In the genomic region with DNA sequence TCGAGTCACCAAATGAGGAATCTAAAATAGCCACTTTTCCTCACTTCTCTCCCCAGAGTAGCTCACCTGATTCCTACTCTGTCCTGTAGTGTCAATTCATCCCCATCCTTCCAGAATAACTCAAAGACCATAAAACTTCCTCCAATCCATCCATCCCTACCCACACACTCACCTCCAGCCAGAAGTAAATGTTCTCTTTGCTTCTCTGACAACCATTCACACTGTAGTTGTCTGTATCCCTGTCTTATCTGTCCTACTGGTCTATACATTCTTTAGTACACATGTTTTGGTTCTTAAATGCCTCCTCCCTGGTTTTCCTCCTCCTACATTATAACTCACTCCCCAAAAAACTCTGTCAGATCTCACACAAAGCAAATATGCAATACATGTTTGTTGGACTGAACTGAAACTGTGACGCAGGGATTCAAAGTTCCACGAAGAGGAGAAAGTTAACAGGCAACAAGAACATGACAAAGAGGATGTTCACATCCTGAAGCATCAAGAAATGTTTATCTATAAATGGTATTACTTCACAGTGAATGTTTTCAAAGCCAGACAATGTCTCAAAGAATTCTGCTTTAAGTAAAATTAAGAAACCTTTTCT, we compare ENCODE assay signal across 8 cellular contexts. TPM values are rescaled to one million over a fixed set of nuclear protein-coding genes. Genes with fewer than 3 reads are reported as not detected.
A peak's percentile ranks its signal among the peaks of the same experiment; 100 is the strongest.
DNase-seq lines count a peak whose midpoint lies in the region; ATAC-seq, FAIRE-seq and TF ChIP-seq lines count a peak whose summit lies in the region.

No MANE protein-coding gene starts in this region.

- no peak for ATAC-seq in Right ventricle myocardium superior (ENCODE audit: poor library complexity)
- ATAC-seq in GM12878: no peak

- no peak overlapping the region for H3K4me2 ChIP-seq in GM12878 (ENCODE audit: control insufficient read depth, insufficient read depth)

- H3K36me3 ChIP-seq in left ventricle myocardium inferior (no peaks in the 10 kb centered on the region), GM12878 (ENCODE audit: control insufficient read depth in 2 of 2, insufficient read depth in 2 of 2, low read length in 1 of 2) (no peaks in the 10 kb centered on the region), liver (ENCODE audit: control insufficient read depth in 4 of 4, insufficient read depth in 3 of 4, low read depth in 1 of 4, low read length in 3 of 4) (no peaks in the 10 kb centered on the region), urinary bladder (ENCODE audit: insufficient read depth) (no peaks in the 10 kb centered on the region)

- no peak for TF ChIP-seq POLR2A in GM12878 (IDR thresholded peaks at IDR 0.05; ENCODE audit: low read depth, low read length)

- H2AFZ ChIP-seq in GM12878 (ENCODE audit: control insufficient read depth, low read depth, low read length): no peak overlapping the region

- no peak overlapping the region for H3K9ac ChIP-seq in GM12878 (ENCODE audit: control insufficient read depth, insufficient read depth, low read length)
- H3K9ac ChIP-seq in liver (ENCODE audit: low read depth in 1 of 2, low read length in 2 of 2): peak overlapping the region in 1 of 2 donors; percentile 57

- H4K20me1 ChIP-seq in GM12878 (ENCODE audit: control insufficient read depth, insufficient read depth): peaks cover 2% of the 10 kb centered on the region; the same call in 1 of the 2 replicates

- H3K27ac ChIP-seq in left ventricle myocardium inferior (replicated peaks) (peak overlapping the region; percentile 12), GM12878 (ENCODE audit: control insufficient read depth, insufficient read depth) (no peak overlapping the region), liver (ENCODE audit: low read depth in 1 of 2, low read length in 2 of 2) (peak overlapping the region; percentile 78 to 85), urinary bladder (ENCODE audit: low read depth) (peak overlapping the region; percentile 10)

- TF ChIP-seq CTCF in left ventricle myocardium inferior (IDR thresholded peaks at IDR 0.05; ENCODE audit: borderline replicate concordance): no peak
- TF ChIP-seq CTCF in GM12878 (IDR thresholded peaks at IDR 0.05 in 2 of 3, conservative IDR thresholded peaks at IDR 0.05 in 1 of 3; ENCODE audit: control insufficient read depth in 2 of 3, extremely low read depth in 1 of 3, insufficient read depth in 1 of 3, low read depth in 3 of 3, low read length in 3 of 3): no peak
- TF ChIP-seq CTCF in liver (IDR thresholded peaks at IDR 0.05; ENCODE audit: low read depth, low read length, missing input control): no peak

- TF ChIP-seq EP300 in GM12878 (IDR thresholded peaks at IDR 0.05; ENCODE audit: borderline replicate concordance in 1 of 2, control insufficient read depth in 1 of 2, low read depth in 2 of 2, low read length in 2 of 2): no peak

- no peaks in the 10 kb centered on the region for H3K79me2 ChIP-seq in GM12878 (ENCODE audit: control insufficient read depth, insufficient read depth, low read length)

- CTCF ChIA-PET in GM12878 (lab: Yijun Ruan, JAX): no interaction called here

- TF ChIP-seq RAD21 in GM12878 (IDR thresholded peaks at IDR 0.05; ENCODE audit: insufficient read depth, low read depth, low read length) (no peak), liver (IDR thresholded peaks at IDR 0.05) (peak in 1 of 2 donors; percentile 18)

- no TSS peak for BruUV-seq in GM12878 (replicated peaks; lab: Mats Ljungman, UMichigan)

- intact Hi-C loops in left ventricle myocardium inferior (cut with micrococcal nuclease) (no loop called here), Right ventricle myocardium superior (cut with DNase I) (no loop called here), GM12878 (cut with micrococcal nuclease; ENCODE audit: unreplicated experiment) (no loop called here)

- in situ Hi-C loops in GM12878 (cut with MboI): no loop called here

- 2% methylated on average over 3 of the region's 3 CpGs for WGBS in GM12878 (ENCODE audit: insufficient coverage, insufficient replicate concordance, low lambda C conversion rate, missing lambda C conversion rate)
- 42% methylated on average over 3 of the region's 3 CpGs for WGBS in liver
- WGBS in urinary bladder: 52% methylated on average over 3 of the region's 3 CpGs

- POLR2A ChIA-PET in GM12878 (lab: Charles Lee): no interaction called here

- FAIRE-seq in GM12878 (lab: Jason Lieb, UNC): peak; percentile 18

- no peak overlapping the region for H3K4me3 ChIP-seq in left ventricle myocardium inferior
- H3K4me3 ChIP-seq in GM12878: no peak overlapping the region
- no peak overlapping the region for H3K4me3 ChIP-seq in liver (ENCODE audit: low read depth in 1 of 3, low read length in 3 of 3)
- no peak overlapping the region for H3K4me3 ChIP-seq in urinary bladder (ENCODE audit: low read depth, low read length)

- SMC1A ChIA-PET in GM12878 (lab: Charles Lee; ENCODE audit: uncharacterized antibody, unreplicated experiment): no interaction called here

- no peaks in the 10 kb centered on the region for H3K9me3 ChIP-seq in left ventricle myocardium inferior (replicated peaks)
- H3K9me3 ChIP-seq in GM12878 (replicated peaks; ENCODE audit: control insufficient read depth, insufficient read depth, low read length): no peaks in the 10 kb centered on the region
- H3K9me3 ChIP-seq in liver (ENCODE audit: control insufficient read depth in 4 of 4, low read length in 3 of 4): no peaks in the 10 kb centered on the region

- DNase-seq in left ventricle myocardium inferior (no peak), Right ventricle myocardium superior (no peak), GM12878 (ENCODE audit: low read depth, low spot score) (no peak), NCI-H1930 (lab: John Stamatoyannopoulos, UW) (no peak), A172 (ENCODE audit: low spot score) (no peak)
- DNase-seq in activated effector memory CD4-positive, alpha-beta T cell treated with Interleukin-2 at 50 U/mL for 16 hours: no peak

- H3K27me3 ChIP-seq in left ventricle myocardium inferior (ENCODE audit: low read depth) (no peaks in the 10 kb centered on the region), GM12878 (replicated peaks in 1 of 2; ENCODE audit: control insufficient read depth in 2 of 2, insufficient read depth in 2 of 2, low read length in 1 of 2) (no peaks in the 10 kb centered on the region), liver (ENCODE audit: control insufficient read depth in 4 of 4, insufficient read depth in 4 of 4, low read length in 3 of 4) (no peaks in the 10 kb centered on the region)

- H3K4me1 ChIP-seq in left ventricle myocardium inferior (peaks cover 85% of the 10 kb centered on the region), GM12878 (ENCODE audit: control insufficient read depth, insufficient read depth, low read length) (peaks cover 4% of the 10 kb centered on the region; the same call in 1 of the 2 replicates), liver (ENCODE audit: control insufficient read depth in 4 of 4, insufficient read depth in 4 of 4, low read length in 3 of 4) (peaks cover 8 to 26% (median 18%) of the 10 kb centered on the region in 4 donors), urinary bladder (ENCODE audit: insufficient read depth) (peaks cover 13% of the 10 kb centered on the region)

- RAD21 ChIA-PET in GM12878 (lab: Charles Lee; ENCODE audit: unreplicated experiment): no interaction called here

TF ChIP-seq in liver, 16 proteins besides CTCF, POLR2A, EP300 and RAD21 (continues in another document):
- TF ChIP-seq JUND (IDR thresholded peaks at IDR 0.05): no peak
- peak; percentile 52 to 70 for TF ChIP-seq HNF4A (conservative IDR thresholded peaks at IDR 0.05)
- TF ChIP-seq SP1 (IDR thresholded peaks at IDR 0.05): peak; percentile 31
- TF ChIP-seq HNF4G (IDR thresholded peaks at IDR 0.05): no peak
- TF ChIP-seq YY1 (IDR thresholded peaks at IDR 0.05): no peak

RNA-seq across cellular contexts. Expression of gene TP53BP2, which starts 11.0 kb away (rescaled TPM):
- 19.0 TPM for total RNA-seq in left ventricle myocardium inferior
- 16.1 TPM for total RNA-seq in Right ventricle myocardium superior
- total RNA-seq in GM12878 (2013; cell fraction: nucleolus; rRNA removed): 16.4 and 29.6 TPM in 2 replicates
- 5.5 and 6.0 TPM in 2 replicates for total RNA-seq in GM12878 (2014; rRNA removed)
- 6.9 and 7.2 TPM in 2 replicates for total RNA-seq in GM12878 (2014; rRNA removed; fragmentation: Illumina TruSeq; extraction: Trizol)
- 6.8 and 8.2 TPM in 2 replicates for total RNA-seq in GM12878 (2021)
- polyA plus RNA-seq in GM12878 (2011; ENCODE audit: low read depth): 3.1 TPM
- polyA plus RNA-seq in GM12878 (2011; rRNA removed): 13.4 and 13.7 TPM in 2 replicates
- polyA plus RNA-seq in GM12878 (2011; cell fraction: cytosol; rRNA removed): 8.6 and 14.3 TPM in 2 replicates
- polyA plus RNA-seq in GM12878 (2011; cell fraction: nucleus; rRNA removed): 11.6 and 14.4 TPM in 2 replicates
- polyA plus RNA-seq in GM12878 (2012): 3.0 and 3.1 TPM in 2 replicates
- 6.8 and 7.4 TPM in 2 replicates for polyA plus RNA-seq in GM12878 (2014; fragmentation: Illumina TruSeq; extraction: Trizol)
- 1 to 10 TPM; 1.6 to 1.7 TPM for polyA plus RNA-seq in GM12878 (2014; fragmentation: Nextera tagmentation; extraction: Ambion mirVana)
- polyA plus RNA-seq in GM12878 (2014; rRNA removed): 5.4 and 5.7 TPM in 2 replicates
- polyA plus RNA-seq in GM12878 (2016; fragmentation: Nextera tagmentation; extraction: Ambion mirVana): 1 to 10 TPM; 4.3 to 5.4 TPM
- polyA minus RNA-seq in GM12878 (2011; rRNA and poly(A)+ RNA removed): 26.8 and 39.1 TPM in 2 replicates
- polyA minus RNA-seq in GM12878 (2011; cell fraction: cytosol; rRNA and poly(A)+ RNA removed): 5.4 and 9.1 TPM in 2 replicates
- polyA minus RNA-seq in GM12878 (2011; cell fraction: nucleus; rRNA and poly(A)+ RNA removed): 18.9 and 38.5 TPM in 2 replicates
- total RNA-seq in liver: 10 to 100 TPM; 20.7 to 26.8 TPM
- polyA plus RNA-seq in liver: 1 to 10 TPM; 3.9 to 5.3 TPM
- total RNA-seq in urinary bladder: 42.8 TPM
- polyA plus RNA-seq in urinary bladder: 15.4 TPM
- 40.3 and 50.6 TPM in 2 replicates for total RNA-seq in A172 (2014; rRNA removed; shearing (Covaris generic))
